16 cellular contexts compared by ENCODE assay signal in genomic region chr17:30524847-30525246, GRCh38. TPM values are rescaled to one million over a fixed set of nuclear protein-coding genes. Genes with fewer than 3 reads are reported as not detected.
DNase-seq lines count a peak whose midpoint lies in the region; ATAC-seq and TF ChIP-seq lines count a peak whose summit lies in the region.
"Had no signal": no experiment of that assay in that cellular context is flagged by ENCODE, and none has a peak within 500 bp of the region (broad histone marks: within the 10 kb centered on the region; RNA-seq: fewer than 3 reads in every experiment).

No MANE protein-coding gene starts in this region.

- no peak overlapping the region for H2BK20ac ChIP-seq in IMR-90 (ENCODE audit: low read depth, low read length)

- in situ Hi-C loops in IMR-90 (cut with MboI; ENCODE audit: low sequenced_read_pairs), result no loop called here

- TF ChIP-seq CTCF in IMR-90 (conservative IDR thresholded peaks at IDR 0.05; ENCODE audit: low read depth, low read length) (no peak), heart left ventricle (IDR thresholded peaks at IDR 0.05) (no peak), nephron progenitor cell (IDR thresholded peaks at IDR 0.05) (no peak)

- no peak overlapping the region for H3K4ac ChIP-seq in IMR-90 (ENCODE audit: low read depth, low read length)

- H3K36me3 ChIP-seq in IMR-90 (ENCODE audit: control insufficient read depth, insufficient read depth, low read length) (peaks cover 13% of the 10 kb centered on the region), heart left ventricle (peaks cover 0 to 44% (median 28%) of the 10 kb centered on the region in 9 donors)

- no TSS peak for BruUV-seq in IMR-90 (replicated peaks; lab: Mats Ljungman, UMichigan)

- H3K9me3 Mint-ChIP-seq in nephron progenitor cell, result peaks cover 27% of the 10 kb centered on the region
- H3K9me3 Mint-ChIP-seq: activated naive CD4-positive, alpha-beta T cell treated with anti-CD3 and anti-CD28 coated beads for 36 hours had no signal

- no peaks in the 10 kb centered on the region for H3K27me3 Mint-ChIP-seq in nephron progenitor cell (ENCODE audit: low read depth, poor library complexity)
- H3K27me3 Mint-ChIP-seq: naive B cell had no signal

- H3K9ac ChIP-seq in IMR-90 (ENCODE audit: low read depth, low read length), result no peak overlapping the region

- peaks cover 9% of the 10 kb centered on the region; the same call in 1 of the 2 replicates for H4K20me1 ChIP-seq in IMR-90 (ENCODE audit: insufficient read depth, low read length)

- ATAC-seq in IMR-90 (ENCODE audit: low read depth) (peak; percentile 42; the same call in 1 of the 2 replicates), heart left ventricle (peak; percentile 57 to 90 (median 84))

- CTCF ChIA-PET in IMR-90 (lab: Yijun Ruan, JAX), result no interaction called here

- DNase-seq in AG08396 (ENCODE audit: low spot score) (peak; percentile 55), IMR-90 (peak; percentile 30), heart left ventricle (no peak), nephron progenitor cell (no peak), dedifferentiated amniotic fluid mesenchymal stem cell (ENCODE audit: extremely low spot score) (no peak), CD1c-positive myeloid dendritic cell (ENCODE audit: extremely low spot score) (no peak), amniotic stem cell (lab: John Stamatoyannopoulos, UW) (no peak)
- DNase-seq: activated CD4-positive, alpha-beta T cell treated with anti-CD3 and anti-CD28 coated beads for 4 hours; activated naive CD4-positive, alpha-beta T cell treated with anti-CD3 and anti-CD28 coated beads for 36 hours; effector CD8-positive, alpha-beta T cell; naive B cell; NCI-H1930; NCI-H510A; substantia nigra; T1000 had no signal

- dilution Hi-C loops in IMR-90 (cut with HindIII; ENCODE audit: low sequenced_read_pairs, unreplicated experiment), result no loop called here

- H3K4me3 ChIP-seq in IMR-90 (ENCODE audit: insufficient read depth, low read depth, low read length), result no peak overlapping the region
- no peak overlapping the region for H3K4me3 ChIP-seq in heart left ventricle

- peaks cover 51% of the 10 kb centered on the region for H3K36me3 Mint-ChIP-seq in nephron progenitor cell (ENCODE audit: low read depth)

- no peak for TF ChIP-seq POLR2A in IMR-90 (IDR thresholded peaks at IDR 0.05; ENCODE audit: low read depth, low read length)
- no peak for TF ChIP-seq POLR2A in heart left ventricle (IDR thresholded peaks at IDR 0.05)

- H3K9me3 ChIP-seq in IMR-90 (ENCODE audit: control insufficient read depth, insufficient read depth, low read length) (no peaks in the 10 kb centered on the region), heart left ventricle (no peaks in the 10 kb centered on the region)

- H3K27me3 ChIP-seq in IMR-90 (ENCODE audit: control insufficient read depth, insufficient read depth, low read length) (no peaks in the 10 kb centered on the region), heart left ventricle (no peaks in the 10 kb centered on the region)

- H4K8ac ChIP-seq in IMR-90 (ENCODE audit: low read depth in 2 of 2, low read length in 2 of 2), result no peak overlapping the region

- POLR2A ChIA-PET in IMR-90 (lab: Charles Lee; ENCODE audit: unreplicated experiment), result no interaction called here

- H4K91ac ChIP-seq in IMR-90 (ENCODE audit: insufficient read depth, low read depth, low read length), result no peak overlapping the region

- no peaks in the 10 kb centered on the region for H3K4me1 Mint-ChIP-seq in nephron progenitor cell
- H3K4me1 Mint-ChIP-seq: naive B cell had no signal

- no peak overlapping the region for H3K4me2 ChIP-seq in IMR-90 (ENCODE audit: low read depth, low read length)

- H2BK15ac ChIP-seq in IMR-90 (ENCODE audit: low read depth, low read length), result no peak overlapping the region

- H2AK5ac ChIP-seq in IMR-90 (ENCODE audit: low read depth, low read length), result no peak overlapping the region

- intact Hi-C loops in IMR-90 (cut with micrococcal nuclease), result loop anchor here (5.0 kb wide), 1 partner anchor 77 kb away; no protein-coding TSS in a partner anchor
- intact Hi-C loops in heart left ventricle (cut with DNase I), result loop anchor here in 1 of 10 donors (10.0 kb wide), 1 partner anchor 60 kb away; no protein-coding TSS in a partner anchor

- H3K79me1 ChIP-seq in IMR-90 (ENCODE audit: low read depth in 1 of 2, low read length in 2 of 2), result peaks cover 12 to 33% of the 10 kb centered on the region in 2 experiments; a peak in 2 of 4 replicates

- no peak overlapping the region for H2AFZ ChIP-seq in IMR-90 (replicated peaks; ENCODE audit: low read length, poor library complexity)

- no peak overlapping the region for H3K23ac ChIP-seq in IMR-90 (ENCODE audit: low read depth, low read length)

- no peak overlapping the region for H3K18ac ChIP-seq in IMR-90 (ENCODE audit: low read depth, low read length)

- no peak overlapping the region for H3K14ac ChIP-seq in IMR-90 (replicated peaks; ENCODE audit: low read depth, low read length)

- H2BK5ac ChIP-seq in IMR-90 (ENCODE audit: low read depth, low read length, poor library complexity, severe bottlenecking), result no peak overlapping the region

- no peak overlapping the region for H3K56ac ChIP-seq in IMR-90 (ENCODE audit: extremely low read depth, insufficient read depth, low read length)

- H3K4me3 Mint-ChIP-seq in nephron progenitor cell, result no peak overlapping the region
- H3K4me3 Mint-ChIP-seq: activated naive CD4-positive, alpha-beta T cell treated with anti-CD3 and anti-CD28 coated beads for 36 hours; naive B cell had no signal

- no peak overlapping the region for H4K5ac ChIP-seq in IMR-90 (ENCODE audit: low read depth, low read length)

- H3K4me1 ChIP-seq in IMR-90 (ENCODE audit: control insufficient read depth, insufficient read depth, low read length), result peaks cover 2% of the 10 kb centered on the region
- peaks cover 0 to 25% (median 11%) of the 10 kb centered on the region in 12 donors for H3K4me1 ChIP-seq in heart left ventricle

- no CpG with 5 or more reads among the region's 3 CpGs for WGBS in IMR-90 (ENCODE audit: extremely low coverage in 2 of 2, insufficient read length in 1 of 2), 2 experiments
- 45 to 58% (median 49%) methylated on average over 3 of the region's 3 CpGs for WGBS in heart left ventricle, 4 donors

- no peak for TF ChIP-seq RAD21 in IMR-90 (IDR thresholded peaks at IDR 0.05; ENCODE audit: low read length)

- H3K27ac ChIP-seq in IMR-90 (ENCODE audit: insufficient read depth, low read length) (no peak overlapping the region), heart left ventricle (peak overlapping the region in 1 of 12 donors; percentile 8)
- H3K27ac ChIP-seq: C4-2B had no signal

- peaks cover 4% of the 10 kb centered on the region; the same call in 1 of the 2 replicates for H3K9me1 ChIP-seq in IMR-90 (ENCODE audit: insufficient read depth, low read length)

- no peak overlapping the region for H2BK120ac ChIP-seq in IMR-90 (ENCODE audit: low read depth, low read length)

- peak overlapping the region; percentile 37 for H3K27ac Mint-ChIP-seq in nephron progenitor cell
- H3K27ac Mint-ChIP-seq: activated naive CD4-positive, alpha-beta T cell treated with anti-CD3 and anti-CD28 coated beads for 36 hours had no signal

- H2AK9ac ChIP-seq in IMR-90 (replicated peaks; ENCODE audit: low read depth, low read length, poor library complexity), result no peak overlapping the region

TF ChIP-seq in IMR-90, 13 proteins besides CTCF, POLR2A, EP300 and RAD21:
- TF ChIP-seq MAFK (IDR thresholded peaks at IDR 0.05; ENCODE audit: low read depth, low read length) (no peak), USF2 (IDR thresholded peaks at IDR 0.05; ENCODE audit: low read depth, low read length) (no peak), RFX5 (IDR thresholded peaks at IDR 0.05; ENCODE audit: low read depth, low read length) (no peak), CHD1 (IDR thresholded peaks at IDR 0.05; ENCODE audit: low read depth, low read length) (no peak), ELK1 (IDR thresholded peaks at IDR 0.05; ENCODE audit: borderline replicate concordance, low read depth, low read length) (no peak), MXI1 (IDR thresholded peaks at IDR 0.05; ENCODE audit: borderline replicate concordance, low read depth, low read length) (no peak), NFE2L2 (IDR thresholded peaks at IDR 0.05; ENCODE audit: low read depth, low read length) (no peak), SMC3 (IDR thresholded peaks at IDR 0.05; ENCODE audit: low read depth, low read length) (no peak), BHLHE40 (IDR thresholded peaks at IDR 0.05; ENCODE audit: low read depth, low read length) (no peak), FOS (IDR thresholded peaks at IDR 0.05; ENCODE audit: low read depth, low read length) (no peak), RCOR1 (IDR thresholded peaks at IDR 0.05; ENCODE audit: insufficient replicate concordance, low read length) (no peak), MAZ (IDR thresholded peaks at IDR 0.05; ENCODE audit: borderline replicate concordance, low read depth, low read length) (no peak), CEBPB (IDR thresholded peaks at IDR 0.05; ENCODE audit: low read depth, low read length) (no peak)

RNA-seq across cellular contexts. Expression of gene GOSR1, which starts 47.6 kb away (rescaled TPM):
- total RNA-seq in IMR-90 (2012; rRNA removed), result 47.5 and 64.7 TPM in 2 replicates
- 14.0 and 21.2 TPM in 2 replicates for polyA plus RNA-seq in IMR-90 (2012; rRNA removed)
- 6.0 and 11.5 TPM in 2 replicates for polyA plus RNA-seq in IMR-90 (2012; cell fraction: cytosol; rRNA removed)
- polyA plus RNA-seq in IMR-90 (2012; cell fraction: nucleus; rRNA removed; ENCODE audit: low replicate concordance), result 10.9 and 39.3 TPM in 2 replicates
- total RNA-seq in heart left ventricle, result 10 to 100 TPM; 24.9 to 39.7 (median 32.0) TPM
- polyA plus RNA-seq in heart left ventricle, result 10 to 100 TPM in 1 of 2 donors, 1 to 10 TPM in 1; 8.9 to 20.6 TPM

Comparison
In these comparisons a context has a peak if more than half of its experiments do, and no peak if none do; other contexts are left out.
1. DNase-seq: peak in AG08396 (single experiment) and IMR-90 (single experiment); none in heart left ventricle (0 of 5), nephron progenitor cell (single experiment), dedifferentiated amniotic fluid mesenchymal stem cell (single experiment), CD1c-positive myeloid dendritic cell (single experiment) and amniotic stem cell (single experiment).